ENCODE assay signal across 9 cellular contexts in genomic region chr6:72412709-72413044, GRCh38.
"Had no signal": no experiment of that assay in that cellular context is flagged by ENCODE, and none has a peak within 500 bp of the region (broad histone marks: within the 10 kb centered on the region; RNA-seq: fewer than 3 reads in every experiment).

No MANE protein-coding gene starts in this region.

- H3K27ac ChIP-seq: esophagus squamous epithelium, heart right ventricle, left ventricle myocardium inferior, prostate gland, right atrium auricular region, tibial nerve, uterus had no signal

- H3K4me3 ChIP-seq: body of pancreas, esophagus squamous epithelium, heart right ventricle, left ventricle myocardium inferior, prostate gland, right atrium auricular region, tibial nerve, uterus had no signal

- H3K4me1 ChIP-seq: esophagus squamous epithelium, heart right ventricle, left ventricle myocardium inferior, prostate gland, right atrium auricular region, tibial nerve, uterus had no signal

- H3K9me3 ChIP-seq: body of pancreas, esophagus squamous epithelium, heart right ventricle, left ventricle myocardium inferior, prostate gland, right atrium auricular region, tibial nerve, uterus had no signal

- H3K27me3 ChIP-seq: body of pancreas, right atrium auricular region, uterus had no signal

- DNase-seq: activated gamma-delta T cell, esophagus squamous epithelium had no signal

- H3K36me3 ChIP-seq: esophagus squamous epithelium, heart right ventricle, left ventricle myocardium inferior, prostate gland, right atrium auricular region, tibial nerve, uterus had no signal
